In genomic region chr18:4870177-4870773, GRCh38 we compare ENCODE assay signal across 22 cellular contexts.
"Had no signal": no experiment of that assay in that cellular context is flagged by ENCODE, and none has a peak within 500 bp of the region (broad histone marks: within the 10 kb centered on the region; RNA-seq: fewer than 3 reads in every experiment).

No MANE protein-coding gene starts in this region.

- H3K27ac Mint-ChIP-seq: activated naive CD8-positive, alpha-beta T cell treated with anti-CD3 and anti-CD28 coated beads, Interleukin-2, amount 10 ng/mL, durations not matched to agents 7 days and 5 days; memory B cell; natural killer cell; stimulated activated effector memory CD8-positive, alpha-beta T cell treated with anti-CD3 and anti-CD28 coated beads, Interleukin-12 subunit alpha, Interleukin-12 subunit beta, amount 100 ng/mL, for 72 hours; type B pancreatic cell had no signal

- ATAC-seq: body of pancreas; gastrocnemius medialis; natural killer cell; right lobe of liver; SK-N-SH treated with all-trans-retinoic acid at 6 μM for 48 hours; stimulated activated effector memory CD8-positive, alpha-beta T cell treated with anti-CD3 and anti-CD28 coated beads, Interleukin-12 subunit alpha, Interleukin-12 subunit beta, amount 100 ng/mL, for 72 hours had no signal

- DNase-seq: activated CD4-positive, alpha-beta T cell treated with anti-CD3 and anti-CD28 coated beads, Interleukin-2, amount 50 U/mL, for 1 hour; activated CD4-positive, CD25-positive, alpha-beta regulatory T cell; activated gamma-delta T cell treated with Interleukin-2 at 50 U/mL for 16 hours; activated naive CD8-positive, alpha-beta T cell treated with anti-CD3 and anti-CD28 coated beads, Interleukin-2, amount 10 ng/mL, durations not matched to agents 7 days and 5 days; body of pancreas; caudate nucleus; dorsolateral prefrontal cortex; erythroblast; gastrocnemius medialis; head of caudate nucleus; left ventricle myocardium inferior; natural killer cell; right lobe of liver; small intestine; stimulated activated CD4-positive, alpha-beta T cell treated with anti-CD3 and anti-CD28 coated beads, Interleukin-4, amount 100 ng/mL, for 24 hours; stomach; T-helper 1 cell; T1000 had no signal

- H3K4me3 Mint-ChIP-seq: activated naive CD8-positive, alpha-beta T cell treated with anti-CD3 and anti-CD28 coated beads, Interleukin-2, amount 10 ng/mL, durations not matched to agents 7 days and 5 days; memory B cell; natural killer cell; stimulated activated effector memory CD8-positive, alpha-beta T cell treated with anti-CD3 and anti-CD28 coated beads, Interleukin-12 subunit alpha, Interleukin-12 subunit beta, amount 100 ng/mL, for 72 hours; type B pancreatic cell had no signal

- H3K27me3 Mint-ChIP-seq: activated naive CD8-positive, alpha-beta T cell treated with anti-CD3 and anti-CD28 coated beads, Interleukin-2, amount 10 ng/mL, durations not matched to agents 7 days and 5 days; memory B cell; type B pancreatic cell had no signal

- H3K36me3 Mint-ChIP-seq: activated naive CD8-positive, alpha-beta T cell treated with anti-CD3 and anti-CD28 coated beads, Interleukin-2, amount 10 ng/mL, durations not matched to agents 7 days and 5 days; memory B cell; stimulated activated effector memory CD8-positive, alpha-beta T cell treated with anti-CD3 and anti-CD28 coated beads, Interleukin-12 subunit alpha, Interleukin-12 subunit beta, amount 100 ng/mL, for 72 hours; type B pancreatic cell had no signal

- H3K4me1 Mint-ChIP-seq: activated naive CD8-positive, alpha-beta T cell treated with anti-CD3 and anti-CD28 coated beads, Interleukin-2, amount 10 ng/mL, durations not matched to agents 7 days and 5 days; memory B cell; natural killer cell; stimulated activated effector memory CD8-positive, alpha-beta T cell treated with anti-CD3 and anti-CD28 coated beads, Interleukin-12 subunit alpha, Interleukin-12 subunit beta, amount 100 ng/mL, for 72 hours had no signal
